Comparison of ENCODE assay signal across 15 cellular contexts in genomic region chr2:208134928-208135586, GRCh38. TPM values are rescaled to one million over a fixed set of nuclear protein-coding genes. Genes with fewer than 3 reads are reported as not detected.
DNase-seq lines count a peak whose midpoint lies in the region; ATAC-seq and TF ChIP-seq lines count a peak whose summit lies in the region.
"Had no signal": no experiment of that assay in that cellular context is flagged by ENCODE, and none has a peak within 500 bp of the region (broad histone marks: within the 10 kb centered on the region; RNA-seq: fewer than 3 reads in every experiment).

No MANE protein-coding gene starts in this region.

- no peak overlapping the region for H3K27ac Mint-ChIP-seq in activated naive CD4-positive, alpha-beta T cell treated with anti-CD3 and anti-CD28 coated beads, Interleukin-2, amount 10 ng/mL, durations not matched to agents 7 days and 5 days
- peak overlapping the region; percentile 73 for H3K27ac Mint-ChIP-seq in activated CD8-positive, alpha-beta T cell treated with anti-CD3 and anti-CD28 coated beads, Interleukin-2, amount 10 ng/mL, durations not matched to agents 7 days and 5 days
- H3K27ac Mint-ChIP-seq: T-helper 1 cell treated with Interleukin-12 subunit alpha and Interleukin-12 subunit beta and Interleukin-4 antibody, amounts not matched to agents 30 μg/mL and 1 μg/mL, for 36 hours had no signal

- no peaks in the 10 kb centered on the region for H3K27me3 ChIP-seq in upper lobe of right lung
- H3K27me3 ChIP-seq: right lobe of liver had no signal

- no peak for TF ChIP-seq CTCF in upper lobe of right lung (IDR thresholded peaks at IDR 0.05)

- H3K27me3 Mint-ChIP-seq in activated naive CD4-positive, alpha-beta T cell treated with anti-CD3 and anti-CD28 coated beads, Interleukin-2, amount 10 ng/mL, durations not matched to agents 7 days and 5 days, result peaks cover 4% of the 10 kb centered on the region
- H3K27me3 Mint-ChIP-seq in activated CD8-positive, alpha-beta T cell treated with anti-CD3 and anti-CD28 coated beads, Interleukin-2, amount 10 ng/mL, durations not matched to agents 7 days and 5 days (ENCODE audit: low read depth), result peaks cover 8% of the 10 kb centered on the region

- POLR2A ChIA-PET in activated CD8-positive, alpha-beta T cell treated with anti-CD3 and anti-CD28 coated beads, Interleukin-2, amount 10 ng/mL, durations not matched to agents 7 days and 5 days (lab: Charles Lee), result no interaction called here

- CTCF ChIA-PET in activated naive CD4-positive, alpha-beta T cell treated with anti-CD3 and anti-CD28 coated beads, Interleukin-2, amount 10 ng/mL, durations not matched to agents 7 days and 5 days (lab: Charles Lee), result interaction anchor here (1.0 to 1.2 kb wide), 2 partner anchors 10 to 41 kb away, joined by 3 to 5 read pairs; no protein-coding TSS in a partner anchor
- CTCF ChIA-PET in activated CD8-positive, alpha-beta T cell treated with anti-CD3 and anti-CD28 coated beads, Interleukin-2, amount 10 ng/mL, durations not matched to agents 7 days and 5 days (lab: Charles Lee), result interaction anchor here (1.0 to 1.2 kb wide), 2 partner anchors 10 to 120 kb away, joined by 3 read pairs; partner anchors contain the start of gene IDH1

- peak; percentile 32 for DNase-seq in activated naive CD4-positive, alpha-beta T cell treated with anti-CD3 and anti-CD28 coated beads, Interleukin-2, amount 10 ng/mL, durations not matched to agents 7 days and 5 days
- DNase-seq in activated naive CD4-positive, alpha-beta T cell treated with anti-CD3 and anti-CD28 coated beads, Interleukin-2, amount 50 U/mL, for 16 hours, result no peak
- peak; percentile 74 for DNase-seq in Jurkat, Clone E6-1 (ENCODE audit: low read depth, low spot score)
- peak; percentile 62 for DNase-seq in activated CD8-positive, alpha-beta T cell treated with anti-CD3 and anti-CD28 coated beads, Interleukin-2, amount 10 ng/mL, durations not matched to agents 7 days and 5 days
- DNase-seq in upper lobe of right lung, result no peak
- DNase-seq in NCI-H446 (lab: John Stamatoyannopoulos, UW), result no peak
- no peak for DNase-seq in epidermal melanocyte (ENCODE audit: insufficient read length, low spot score)
- DNase-seq: activated gamma-delta T cell treated with Interleukin-2 at 50 U/mL for 16 hours, GM23248, NCI-H345, right lobe of liver had no signal

- H3K36me3 Mint-ChIP-seq in activated naive CD4-positive, alpha-beta T cell treated with anti-CD3 and anti-CD28 coated beads, Interleukin-2, amount 10 ng/mL, durations not matched to agents 7 days and 5 days, result no peaks in the 10 kb centered on the region
- no peaks in the 10 kb centered on the region for H3K36me3 Mint-ChIP-seq in activated CD8-positive, alpha-beta T cell treated with anti-CD3 and anti-CD28 coated beads, Interleukin-2, amount 10 ng/mL, durations not matched to agents 7 days and 5 days (ENCODE audit: low read depth)

- H3K4me1 ChIP-seq in upper lobe of right lung, result no peaks in the 10 kb centered on the region
- H3K4me1 ChIP-seq: right lobe of liver had no signal

- H3K4me3 ChIP-seq in Jurkat, Clone E6-1 (ENCODE audit: low read length), result no peak overlapping the region
- no peak overlapping the region for H3K4me3 ChIP-seq in upper lobe of right lung
- H3K4me3 ChIP-seq: GM23248, right lobe of liver had no signal

- H3K9me3 Mint-ChIP-seq in activated naive CD4-positive, alpha-beta T cell treated with anti-CD3 and anti-CD28 coated beads, Interleukin-2, amount 10 ng/mL, durations not matched to agents 7 days and 5 days, result no peaks in the 10 kb centered on the region
- no peaks in the 10 kb centered on the region for H3K9me3 Mint-ChIP-seq in activated CD8-positive, alpha-beta T cell treated with anti-CD3 and anti-CD28 coated beads, Interleukin-2, amount 10 ng/mL, durations not matched to agents 7 days and 5 days (ENCODE audit: insufficient read depth)

- H3K9me3 ChIP-seq in upper lobe of right lung, result no peaks in the 10 kb centered on the region
- H3K9me3 ChIP-seq: right lobe of liver had no signal

- no peak overlapping the region for H3K4me3 Mint-ChIP-seq in activated naive CD4-positive, alpha-beta T cell treated with anti-CD3 and anti-CD28 coated beads, Interleukin-2, amount 10 ng/mL, durations not matched to agents 7 days and 5 days
- peak overlapping the region; percentile 2 for H3K4me3 Mint-ChIP-seq in activated CD8-positive, alpha-beta T cell treated with anti-CD3 and anti-CD28 coated beads, Interleukin-2, amount 10 ng/mL, durations not matched to agents 7 days and 5 days
- H3K4me3 Mint-ChIP-seq: T-helper 1 cell treated with Interleukin-12 subunit alpha and Interleukin-12 subunit beta and Interleukin-4 antibody, amounts not matched to agents 30 μg/mL and 1 μg/mL, for 36 hours had no signal

- H3K4me1 Mint-ChIP-seq in activated naive CD4-positive, alpha-beta T cell treated with anti-CD3 and anti-CD28 coated beads, Interleukin-2, amount 10 ng/mL, durations not matched to agents 7 days and 5 days, result peaks cover 11% of the 10 kb centered on the region
- peaks cover 15% of the 10 kb centered on the region for H3K4me1 Mint-ChIP-seq in activated CD8-positive, alpha-beta T cell treated with anti-CD3 and anti-CD28 coated beads, Interleukin-2, amount 10 ng/mL, durations not matched to agents 7 days and 5 days (ENCODE audit: low read depth)

- ATAC-seq in activated CD8-positive, alpha-beta T cell treated with anti-CD3 and anti-CD28 coated beads, Interleukin-2, amount 10 ng/mL, durations not matched to agents 7 days and 5 days, result peak; percentile 86
- ATAC-seq in upper lobe of right lung, result peak; percentile 22
- no peak for ATAC-seq in HG03460 (IDR thresholded peaks at IDR 0.05; ENCODE audit: unreplicated experiment)

- intact Hi-C loops in upper lobe of right lung (cut with DNase I), result no loop called here

- no peak overlapping the region for H3K27ac ChIP-seq in upper lobe of right lung
- H3K27ac ChIP-seq: C4-2B, GM23248, right lobe of liver had no signal

- H3K36me3 ChIP-seq in upper lobe of right lung, result no peaks in the 10 kb centered on the region
- H3K36me3 ChIP-seq: right lobe of liver had no signal

RNA-seq across cellular contexts. Expression of gene CRYGC, which starts 5.4 kb away (rescaled TPM):
- polyA plus RNA-seq in Jurkat, Clone E6-1 (2012; ENCODE audit: insufficient read depth, insufficient read length), result not detected
- not detected for total RNA-seq in activated CD8-positive, alpha-beta T cell treated with anti-CD3 and anti-CD28 coated beads, Interleukin-2, amount 10 ng/mL, durations not matched to agents 7 days and 5 days
- not detected for total RNA-seq in upper lobe of right lung
- total RNA-seq: dermis microvascular lymphatic vessel endothelial cell, GM23248, right lobe of liver had no signal
- polyA plus RNA-seq: GM23248 had no signal

RNA-seq across cellular contexts. Expression of gene CRYGD, which starts 10.7 kb away (rescaled TPM):
- not detected for polyA plus RNA-seq in Jurkat, Clone E6-1 (2012; ENCODE audit: insufficient read depth, insufficient read length)
- not detected for total RNA-seq in activated CD8-positive, alpha-beta T cell treated with anti-CD3 and anti-CD28 coated beads, Interleukin-2, amount 10 ng/mL, durations not matched to agents 7 days and 5 days
- total RNA-seq in upper lobe of right lung, result not detected
- total RNA-seq: dermis microvascular lymphatic vessel endothelial cell, GM23248, right lobe of liver had no signal
- polyA plus RNA-seq: GM23248 had no signal

RNA-seq across cellular contexts. Expression of gene CRYGB, which starts 10.9 kb away (rescaled TPM):
- polyA plus RNA-seq in Jurkat, Clone E6-1 (2012; ENCODE audit: insufficient read depth, insufficient read length), result not detected
- total RNA-seq in activated CD8-positive, alpha-beta T cell treated with anti-CD3 and anti-CD28 coated beads, Interleukin-2, amount 10 ng/mL, durations not matched to agents 7 days and 5 days, result not detected
- total RNA-seq in upper lobe of right lung, result not detected
- total RNA-seq: dermis microvascular lymphatic vessel endothelial cell, GM23248, right lobe of liver had no signal
- polyA plus RNA-seq: GM23248 had no signal

RNA-seq across cellular contexts. Expression of gene CRYGA, which starts 28.3 kb away (rescaled TPM):
- polyA plus RNA-seq in Jurkat, Clone E6-1 (2012; ENCODE audit: insufficient read depth, insufficient read length), result not detected
- total RNA-seq in activated CD8-positive, alpha-beta T cell treated with anti-CD3 and anti-CD28 coated beads, Interleukin-2, amount 10 ng/mL, durations not matched to agents 7 days and 5 days, result not detected
- total RNA-seq in upper lobe of right lung, result not detected
- total RNA-seq: dermis microvascular lymphatic vessel endothelial cell, GM23248, right lobe of liver had no signal
- polyA plus RNA-seq: GM23248 had no signal

RNA-seq across cellular contexts. Expression of gene C2orf80, which starts 54.8 kb away (rescaled TPM):
- not detected for polyA plus RNA-seq in Jurkat, Clone E6-1 (2012; ENCODE audit: insufficient read depth, insufficient read length)
- total RNA-seq in activated CD8-positive, alpha-beta T cell treated with anti-CD3 and anti-CD28 coated beads, Interleukin-2, amount 10 ng/mL, durations not matched to agents 7 days and 5 days, result not detected
- not detected for total RNA-seq in upper lobe of right lung
- total RNA-seq: dermis microvascular lymphatic vessel endothelial cell, GM23248, right lobe of liver had no signal
- polyA plus RNA-seq: GM23248 had no signal

Comparison
In these comparisons a context has a peak if more than half of its experiments do, and no peak if none do; other contexts are left out.
1. DNase-seq: peak in activated naive CD4-positive, alpha-beta T cell treated with anti-CD3 and anti-CD28 coated beads, Interleukin-2, amount 10 ng/mL, durations not matched to agents 7 days and 5 days (single experiment), Jurkat, Clone E6-1 (single experiment) and activated CD8-positive, alpha-beta T cell treated with anti-CD3 and anti-CD28 coated beads, Interleukin-2, amount 10 ng/mL, durations not matched to agents 7 days and 5 days (single experiment); none in activated naive CD4-positive, alpha-beta T cell treated with anti-CD3 and anti-CD28 coated beads, Interleukin-2, amount 50 U/mL, for 16 hours (single experiment), upper lobe of right lung (single experiment), NCI-H446 (0 of 2) and epidermal melanocyte (single experiment).